Comparison of ENCODE assay signal across 1 cellular context in the genomic region with DNA sequence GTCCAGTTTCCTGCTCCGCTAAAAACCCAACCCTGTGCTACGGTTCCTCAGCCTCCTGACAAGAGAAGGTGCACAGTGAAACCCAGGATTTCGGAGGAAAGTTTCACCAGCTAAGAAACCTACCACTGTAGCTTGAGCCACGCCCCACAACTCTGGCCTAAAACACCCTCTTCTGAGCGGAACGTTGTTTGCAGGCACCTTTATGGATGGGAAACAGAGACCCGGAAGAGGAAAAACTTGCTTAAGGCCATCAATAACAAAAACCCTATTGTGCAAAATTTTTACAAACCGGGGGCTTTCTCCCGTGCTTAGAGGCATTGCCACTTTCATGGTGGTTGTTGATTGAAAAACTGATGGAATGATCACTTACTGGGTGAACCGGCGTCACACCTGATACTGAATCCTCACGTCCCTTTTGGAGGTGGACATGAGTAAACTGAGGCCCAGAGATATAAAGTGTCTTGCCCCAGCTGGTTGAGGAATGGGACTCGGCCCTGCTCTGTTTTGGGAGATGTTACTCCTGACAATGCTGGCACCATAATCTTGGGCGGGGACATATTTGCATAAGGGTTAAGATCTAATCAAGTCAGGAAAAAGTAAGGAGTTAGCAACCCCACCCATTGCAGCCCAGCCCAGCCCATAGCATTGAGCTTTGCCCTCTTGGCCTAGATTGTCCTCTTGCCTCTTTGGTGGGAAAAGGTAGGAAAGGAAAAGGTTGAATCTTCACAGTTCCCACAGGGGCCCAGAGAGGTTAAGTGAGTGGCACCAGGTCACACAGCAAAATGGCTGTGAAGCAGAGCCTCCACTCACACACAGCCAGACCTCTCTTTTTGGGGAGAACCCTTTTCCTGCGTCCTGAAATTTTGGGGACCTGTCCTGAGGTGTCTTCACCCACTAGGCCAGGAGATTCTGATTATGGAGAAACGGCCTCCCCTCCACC.
TF ChIP-seq lines count a peak whose summit lies in the region.

No MANE protein-coding gene starts in this region.

TF ChIP-seq in GM12878, 131 proteins besides CTCF, POLR2A, EP300 and RAD21:
- no peak for TF ChIP-seq IRF4 (IDR thresholded peaks at IDR 0.05; ENCODE audit: low read depth, low read length)
- no peak for TF ChIP-seq ESRRA (IDR thresholded peaks at IDR 0.05; ENCODE audit: low read length)
- no peak for TF ChIP-seq SMC3 (IDR thresholded peaks at IDR 0.05; ENCODE audit: borderline replicate concordance, low read length)
